In the genomic region with DNA sequence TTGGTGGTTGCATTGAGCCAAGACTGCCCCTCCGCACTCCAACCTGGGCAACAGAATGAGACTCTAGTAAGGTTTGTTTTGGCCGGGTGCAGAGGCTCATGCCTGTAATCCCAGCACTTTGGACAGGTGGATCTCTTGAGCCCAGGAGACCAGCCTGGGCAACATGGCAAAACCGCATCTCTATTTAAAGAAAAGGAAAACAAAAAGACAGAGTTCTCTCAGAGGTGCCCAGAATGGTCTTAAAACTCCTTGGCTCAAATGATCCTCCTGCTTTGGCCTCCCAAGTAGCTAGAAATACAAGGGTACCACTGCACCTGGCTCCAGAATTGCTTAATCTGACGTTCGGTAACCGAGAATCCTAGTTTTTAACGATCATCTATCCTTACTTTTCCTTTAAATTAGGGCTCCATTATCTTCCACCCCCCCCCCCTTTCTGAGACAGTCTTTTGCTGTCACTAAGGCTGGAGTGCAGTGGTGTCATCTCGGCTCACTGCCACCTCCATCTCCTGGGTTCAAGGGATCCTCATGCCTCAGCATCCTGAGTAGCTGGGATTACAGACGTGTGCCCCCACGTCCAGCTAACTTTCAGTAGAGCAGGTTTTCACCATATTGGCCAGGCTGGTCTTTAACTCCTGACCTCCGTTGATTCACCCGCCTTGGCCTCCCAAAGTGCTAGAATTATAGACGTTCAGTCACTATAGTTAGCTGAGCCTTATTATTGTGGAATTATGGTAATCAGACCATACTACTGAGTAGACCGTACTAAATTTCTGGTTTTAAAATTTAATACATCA, we compare ENCODE assay signal across 1 cellular context.
TF ChIP-seq lines count a peak whose summit lies in the region.

No MANE protein-coding gene starts in this region.

TF ChIP-seq in endothelial cell of umbilical vein, 7 proteins besides CTCF, POLR2A, EP300 and RAD21:
- no peak for TF ChIP-seq FOS (IDR thresholded peaks at IDR 0.05; ENCODE audit: borderline replicate concordance, insufficient read depth, low read length)
- TF ChIP-seq MAX (IDR thresholded peaks at IDR 0.05; ENCODE audit: insufficient read depth, insufficient read length), result no peak
- TF ChIP-seq EZH2 (IDR thresholded peaks at IDR 0.05; ENCODE audit: borderline replicate concordance, low read depth, low read length, severe bottlenecking), result no peak
- TF ChIP-seq MYC (IDR thresholded peaks at IDR 0.05; ENCODE audit: low read depth, low read length), result no peak
- TF ChIP-seq JUN (IDR thresholded peaks at IDR 0.05; ENCODE audit: borderline replicate concordance, insufficient read depth, insufficient read length, low read depth), result no peak
- TF ChIP-seq GATA2 (IDR thresholded peaks at IDR 0.05; ENCODE audit: insufficient read depth, insufficient read length, low read depth, low read length), result no peak
- TF ChIP-seq POLR2AphosphoS5 (IDR thresholded peaks at IDR 0.05; ENCODE audit: insufficient read depth, low read depth, low read length), result no peak
